ENCODE assay signal across 8 cellular contexts in genomic region chr20:58892932-58893224, GRCh38. TPM values are rescaled to one million over a fixed set of nuclear protein-coding genes. Genes with fewer than 3 reads are reported as not detected.
A peak's percentile ranks its signal among the peaks of the same experiment; 100 is the strongest.
DNase-seq lines count a peak whose midpoint lies in the region; ATAC-seq and TF ChIP-seq lines count a peak whose summit lies in the region.

No MANE protein-coding gene starts in this region.

- H3K27ac ChIP-seq in dorsolateral prefrontal cortex (peak overlapping the region in 54 of 59 donors; percentile 57 to 99 (median 95)), osteoblast (ENCODE audit: low read depth, low read length) (peak overlapping the region; percentile 79)

- no peaks in the 10 kb centered on the region for H3K27me3 ChIP-seq in dorsolateral prefrontal cortex
- no peaks in the 10 kb centered on the region for H3K27me3 ChIP-seq in osteoblast (ENCODE audit: insufficient read depth, low read length)

- peaks cover 59% of the 10 kb centered on the region for H3K79me2 ChIP-seq in osteoblast (ENCODE audit: insufficient read depth, low read length)

- ATAC-seq in HG03095 (IDR thresholded peaks at IDR 0.05; ENCODE audit: unreplicated experiment) (no peak), HG02970 (IDR thresholded peaks at IDR 0.05; ENCODE audit: low FRiP score, unreplicated experiment) (no peak)

- no peaks in the 10 kb centered on the region for H3K9me3 ChIP-seq in osteoblast (ENCODE audit: low read depth, low read length)

- TF ChIP-seq CTCF in GM12875 (IDR thresholded peaks at IDR 0.05; ENCODE audit: borderline replicate concordance, insufficient read depth, low read depth, low read length) (no peak), dorsolateral prefrontal cortex (IDR thresholded peaks at IDR 0.05 in 54 of 56, conservative IDR thresholded peaks at IDR 0.05 in 2 of 56; ENCODE audit: low read depth in 1 of 56, partially characterized antibody in 56 of 56) (no peak), osteoblast (IDR thresholded peaks at IDR 0.05; ENCODE audit: extremely low read depth, low read depth, low read length) (no peak)

- peak; percentile 54 for DNase-seq in NCI-H774 (lab: John Stamatoyannopoulos, UW)
- no peak for DNase-seq in dorsolateral prefrontal cortex
- no peak for DNase-seq in osteoblast (ENCODE audit: insufficient read length, low spot score, missing footprints)
- no peak for DNase-seq in amniotic stem cell (lab: John Stamatoyannopoulos, UW)
- DNase-seq in iPS-NIHi11 (ENCODE audit: low spot score) = no peak

- no peak overlapping the region for H2AFZ ChIP-seq in osteoblast (ENCODE audit: low read length)

- peaks cover 41% of the 10 kb centered on the region for H4K20me1 ChIP-seq in osteoblast (ENCODE audit: insufficient read depth, low read length)

- intact Hi-C loops in dorsolateral prefrontal cortex (cut with DNase I) = loop anchor here in 1 of 2 donors (1.0 kb wide), 1 partner anchor 139 kb away; the partner anchor contains the start of gene ATP5F1E

- H3K4me2 ChIP-seq in osteoblast (ENCODE audit: insufficient read depth, low read length) = peak overlapping the region; percentile 94

- H3K4me3 ChIP-seq in GM12875 (ENCODE audit: low read depth, low read length) (peak overlapping the region; percentile 58), dorsolateral prefrontal cortex (peak overlapping the region; percentile 47 to 85 (median 75)), osteoblast (ENCODE audit: insufficient read depth, low read length) (peak overlapping the region; percentile 91)

- peaks cover 34% of the 10 kb centered on the region for H3K4me1 ChIP-seq in osteoblast (ENCODE audit: insufficient read depth, low read length)

- H3K36me3 ChIP-seq in osteoblast (ENCODE audit: insufficient read depth, low read length) = peaks cover 12% of the 10 kb centered on the region

RNA-seq across cellular contexts. Expression of gene GNAS, which starts 40.4 kb away (rescaled TPM):
- 1,000 to 10,000 TPM in 119 of 120 experiments, 100 to 1,000 TPM in 1; 843 to 2,758 (median 1,845) TPM for total RNA-seq in dorsolateral prefrontal cortex
- total RNA-seq in osteoblast = 366 and 374 TPM in 2 replicates

RNA-seq across cellular contexts. Expression of gene GNAS-AS1, which starts 42.2 kb away (rescaled TPM):
- total RNA-seq in dorsolateral prefrontal cortex (1 to 10 TPM in 36 of 120 experiments, under 1 TPM in 76, not detected in 8; 0.19 to 2.7 (median 0.78) TPM), osteoblast (0.72 and 1.5 TPM in 2 replicates)
